Comparison of ENCODE assay signal across 1 cellular context in the genomic region with DNA sequence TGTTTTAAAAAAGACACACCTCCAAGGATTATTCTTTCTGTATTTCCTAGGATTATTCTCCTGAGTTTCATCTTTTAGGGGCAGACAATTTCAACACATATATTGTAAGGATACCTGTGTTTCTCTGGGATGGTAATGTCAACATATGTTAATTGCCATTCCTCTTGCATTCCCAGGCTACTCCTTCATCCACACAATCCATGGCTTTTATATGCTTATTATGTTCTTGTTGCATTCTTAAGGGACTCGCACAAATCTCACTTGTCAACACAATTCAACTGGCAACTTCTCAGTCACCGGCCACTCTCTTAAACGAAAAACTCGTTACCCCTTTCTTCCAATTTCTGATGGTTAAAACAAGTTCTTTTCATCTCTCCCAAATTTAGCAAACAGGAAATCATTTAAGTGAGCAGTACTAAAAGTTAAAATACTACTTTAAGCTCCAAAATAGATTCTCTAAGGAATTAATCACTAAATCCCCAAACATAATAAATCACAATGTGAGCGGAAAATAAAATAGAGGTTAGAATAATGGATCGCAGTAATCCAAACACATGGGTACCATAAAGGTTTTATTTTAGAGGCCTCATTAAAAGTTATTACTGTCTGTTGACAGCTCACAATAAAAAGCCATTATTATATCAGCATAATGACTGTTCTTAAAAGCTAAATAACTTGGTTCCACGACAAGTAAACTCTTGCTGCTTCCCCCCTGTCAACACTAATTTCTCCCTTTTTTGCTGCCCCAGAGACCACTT.
TF ChIP-seq lines count a peak whose summit lies in the region.

No MANE protein-coding gene starts in this region.

TF ChIP-seq in GM23338, 12 proteins besides CTCF, POLR2A, EP300 and RAD21:
- TF ChIP-seq, protein P1, sequence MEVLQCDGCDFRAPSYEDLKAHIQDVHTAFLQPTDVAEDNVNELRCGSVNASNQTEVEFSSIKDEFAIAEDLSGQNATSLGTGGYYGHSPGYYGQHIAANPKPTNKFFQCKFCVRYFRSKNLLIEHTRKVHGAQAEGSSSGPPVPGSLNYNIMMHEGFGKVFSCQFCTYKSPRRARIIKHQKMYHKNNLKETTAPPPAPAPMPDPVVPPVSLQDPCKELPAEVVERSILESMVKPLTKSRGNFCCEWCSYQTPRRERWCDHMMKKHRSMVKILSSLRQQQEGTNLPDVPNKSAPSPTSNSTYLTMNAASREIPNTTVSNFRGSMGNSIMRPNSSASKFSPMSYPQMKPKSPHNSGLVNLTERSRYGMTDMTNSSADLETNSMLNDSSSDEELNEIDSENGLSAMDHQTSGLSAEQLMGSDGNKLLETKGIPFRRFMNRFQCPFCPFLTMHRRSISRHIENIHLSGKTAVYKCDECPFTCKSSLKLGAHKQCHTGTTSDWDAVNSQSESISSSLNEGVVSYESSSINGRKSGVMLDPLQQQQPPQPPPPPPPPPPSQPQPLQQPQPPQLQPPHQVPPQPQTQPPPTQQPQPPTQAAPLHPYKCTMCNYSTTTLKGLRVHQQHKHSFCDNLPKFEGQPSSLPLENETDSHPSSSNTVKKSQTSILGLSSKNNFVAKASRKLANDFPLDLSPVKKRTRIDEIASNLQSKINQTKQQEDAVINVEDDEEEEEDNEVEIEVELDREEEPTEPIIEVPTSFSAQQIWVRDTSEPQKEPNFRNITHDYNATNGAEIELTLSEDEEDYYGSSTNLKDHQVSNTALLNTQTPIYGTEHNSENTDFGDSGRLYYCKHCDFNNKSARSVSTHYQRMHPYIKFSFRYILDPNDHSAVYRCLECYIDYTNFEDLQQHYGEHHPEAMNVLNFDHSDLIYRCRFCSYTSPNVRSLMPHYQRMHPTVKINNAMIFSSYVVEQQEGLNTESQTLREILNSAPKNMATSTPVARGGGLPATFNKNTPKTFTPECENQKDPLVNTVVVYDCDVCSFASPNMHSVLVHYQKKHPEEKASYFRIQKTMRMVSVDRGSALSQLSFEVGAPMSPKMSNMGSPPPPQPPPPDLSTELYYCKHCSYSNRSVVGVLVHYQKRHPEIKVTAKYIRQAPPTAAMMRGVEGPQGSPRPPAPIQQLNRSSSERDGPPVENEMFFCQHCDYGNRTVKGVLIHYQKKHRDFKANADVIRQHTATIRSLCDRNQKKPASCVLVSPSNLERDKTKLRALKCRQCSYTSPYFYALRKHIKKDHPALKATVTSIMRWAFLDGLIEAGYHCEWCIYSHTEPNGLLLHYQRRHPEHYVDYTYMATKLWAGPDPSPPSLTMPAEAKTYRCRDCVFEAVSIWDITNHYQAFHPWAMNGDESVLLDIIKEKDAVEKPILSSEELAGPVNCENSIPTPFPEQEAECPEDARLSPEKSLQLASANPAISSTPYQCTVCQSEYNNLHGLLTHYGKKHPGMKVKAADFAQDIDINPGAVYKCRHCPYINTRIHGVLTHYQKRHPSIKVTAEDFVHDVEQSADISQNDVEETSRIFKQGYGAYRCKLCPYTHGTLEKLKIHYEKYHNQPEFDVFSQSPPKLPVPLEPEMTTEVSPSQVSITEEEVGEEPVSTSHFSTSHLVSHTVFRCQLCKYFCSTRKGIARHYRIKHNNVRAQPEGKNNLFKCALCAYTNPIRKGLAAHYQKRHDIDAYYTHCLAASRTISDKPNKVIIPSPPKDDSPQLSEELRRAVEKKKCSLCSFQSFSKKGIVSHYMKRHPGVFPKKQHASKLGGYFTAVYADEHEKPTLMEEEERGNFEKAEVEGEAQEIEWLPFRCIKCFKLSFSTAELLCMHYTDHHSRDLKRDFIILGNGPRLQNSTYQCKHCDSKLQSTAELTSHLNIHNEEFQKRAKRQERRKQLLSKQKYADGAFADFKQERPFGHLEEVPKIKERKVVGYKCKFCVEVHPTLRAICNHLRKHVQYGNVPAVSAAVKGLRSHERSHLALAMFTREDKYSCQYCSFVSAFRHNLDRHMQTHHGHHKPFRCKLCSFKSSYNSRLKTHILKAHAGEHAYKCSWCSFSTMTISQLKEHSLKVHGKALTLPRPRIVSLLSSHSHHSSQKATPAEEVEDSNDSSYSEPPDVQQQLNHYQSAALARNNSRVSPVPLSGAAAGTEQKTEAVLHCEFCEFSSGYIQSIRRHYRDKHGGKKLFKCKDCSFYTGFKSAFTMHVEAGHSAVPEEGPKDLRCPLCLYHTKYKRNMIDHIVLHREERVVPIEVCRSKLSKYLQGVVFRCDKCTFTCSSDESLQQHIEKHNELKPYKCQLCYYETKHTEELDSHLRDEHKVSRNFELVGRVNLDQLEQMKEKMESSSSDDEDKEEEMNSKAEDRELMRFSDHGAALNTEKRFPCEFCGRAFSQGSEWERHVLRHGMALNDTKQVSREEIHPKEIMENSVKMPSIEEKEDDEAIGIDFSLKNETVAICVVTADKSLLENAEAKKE (CRISPR knock-in tag; IDR thresholded peaks at IDR 0.05) = no peak
- TF ChIP-seq STAT1 (IDR thresholded peaks at IDR 0.05; ENCODE audit: unreplicated experiment) (no peak), ZNF331 (CRISPR knock-in tag; IDR thresholded peaks at IDR 0.05; ENCODE audit: low read depth) (no peak), EZH2phosphoT487 (IDR thresholded peaks at IDR 0.05; ENCODE audit: unreplicated experiment) (no peak), EZH2 (IDR thresholded peaks at IDR 0.05; ENCODE audit: low read depth, unreplicated experiment) (no peak), JUNB (IDR thresholded peaks at IDR 0.05; ENCODE audit: unreplicated experiment) (no peak), POLR2AphosphoS5 (IDR thresholded peaks at IDR 0.05; ENCODE audit: low read depth) (no peak), CREB1 (CRISPR knock-in tag; IDR thresholded peaks at IDR 0.05; ENCODE audit: low read depth) (no peak), NANOG (IDR thresholded peaks at IDR 0.05; ENCODE audit: borderline replicate concordance) (no peak), ZNF114 (CRISPR knock-in tag; IDR thresholded peaks at IDR 0.05) (no peak)
- TF ChIP-seq, protein P2, sequence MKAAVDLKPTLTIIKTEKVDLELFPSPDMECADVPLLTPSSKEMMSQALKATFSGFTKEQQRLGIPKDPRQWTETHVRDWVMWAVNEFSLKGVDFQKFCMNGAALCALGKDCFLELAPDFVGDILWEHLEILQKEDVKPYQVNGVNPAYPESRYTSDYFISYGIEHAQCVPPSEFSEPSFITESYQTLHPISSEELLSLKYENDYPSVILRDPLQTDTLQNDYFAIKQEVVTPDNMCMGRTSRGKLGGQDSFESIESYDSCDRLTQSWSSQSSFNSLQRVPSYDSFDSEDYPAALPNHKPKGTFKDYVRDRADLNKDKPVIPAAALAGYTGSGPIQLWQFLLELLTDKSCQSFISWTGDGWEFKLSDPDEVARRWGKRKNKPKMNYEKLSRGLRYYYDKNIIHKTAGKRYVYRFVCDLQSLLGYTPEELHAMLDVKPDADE (IDR thresholded peaks at IDR 0.05) = no peak
- TF ChIP-seq, protein P3, sequence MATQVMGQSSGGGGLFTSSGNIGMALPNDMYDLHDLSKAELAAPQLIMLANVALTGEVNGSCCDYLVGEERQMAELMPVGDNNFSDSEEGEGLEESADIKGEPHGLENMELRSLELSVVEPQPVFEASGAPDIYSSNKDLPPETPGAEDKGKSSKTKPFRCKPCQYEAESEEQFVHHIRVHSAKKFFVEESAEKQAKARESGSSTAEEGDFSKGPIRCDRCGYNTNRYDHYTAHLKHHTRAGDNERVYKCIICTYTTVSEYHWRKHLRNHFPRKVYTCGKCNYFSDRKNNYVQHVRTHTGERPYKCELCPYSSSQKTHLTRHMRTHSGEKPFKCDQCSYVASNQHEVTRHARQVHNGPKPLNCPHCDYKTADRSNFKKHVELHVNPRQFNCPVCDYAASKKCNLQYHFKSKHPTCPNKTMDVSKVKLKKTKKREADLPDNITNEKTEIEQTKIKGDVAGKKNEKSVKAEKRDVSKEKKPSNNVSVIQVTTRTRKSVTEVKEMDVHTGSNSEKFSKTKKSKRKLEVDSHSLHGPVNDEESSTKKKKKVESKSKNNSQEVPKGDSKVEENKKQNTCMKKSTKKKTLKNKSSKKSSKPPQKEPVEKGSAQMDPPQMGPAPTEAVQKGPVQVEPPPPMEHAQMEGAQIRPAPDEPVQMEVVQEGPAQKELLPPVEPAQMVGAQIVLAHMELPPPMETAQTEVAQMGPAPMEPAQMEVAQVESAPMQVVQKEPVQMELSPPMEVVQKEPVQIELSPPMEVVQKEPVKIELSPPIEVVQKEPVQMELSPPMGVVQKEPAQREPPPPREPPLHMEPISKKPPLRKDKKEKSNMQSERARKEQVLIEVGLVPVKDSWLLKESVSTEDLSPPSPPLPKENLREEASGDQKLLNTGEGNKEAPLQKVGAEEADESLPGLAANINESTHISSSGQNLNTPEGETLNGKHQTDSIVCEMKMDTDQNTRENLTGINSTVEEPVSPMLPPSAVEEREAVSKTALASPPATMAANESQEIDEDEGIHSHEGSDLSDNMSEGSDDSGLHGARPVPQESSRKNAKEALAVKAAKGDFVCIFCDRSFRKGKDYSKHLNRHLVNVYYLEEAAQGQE (IDR thresholded peaks at IDR 0.05; ENCODE audit: unreplicated experiment) = no peak
